Comparison of ENCODE assay signal across 11 cellular contexts in genomic region chr14:58808828-58809227, GRCh38.
A peak's percentile ranks its signal among the peaks of the same experiment; 100 is the strongest.
DNase-seq lines count a peak whose midpoint lies in the region; ATAC-seq, FAIRE-seq and TF ChIP-seq lines count a peak whose summit lies in the region.
"Had no signal": no experiment of that assay in that cellular context is flagged by ENCODE, and none has a peak within 500 bp of the region (broad histone marks: within the 10 kb centered on the region; RNA-seq: fewer than 3 reads in every experiment).

No MANE protein-coding gene starts in this region.

- no peak for TF ChIP-seq CTCF in osteocyte (IDR thresholded peaks at IDR 0.05)
- no peak for TF ChIP-seq CTCF in GM13976 (IDR thresholded peaks at IDR 0.05; ENCODE audit: borderline replicate concordance, control extremely low read depth, extremely low read depth, insufficient read depth, missing control alignments)

- DNase-seq in DMS53 treated with DMSO at 0.1 percent for 48 hours (lab: John Stamatoyannopoulos, UW; ENCODE audit: unreplicated experiment) (peak; percentile 63), NCI-H2029 (lab: John Stamatoyannopoulos, UW) (peak; percentile 76), dedifferentiated amniotic fluid mesenchymal stem cell (ENCODE audit: extremely low spot score) (peak; percentile 59), osteocyte (ENCODE audit: extremely low spot score, unreplicated experiment) (no peak), GM12891 (ENCODE audit: insufficient read length, low spot score) (no peak), GM13976 (ENCODE audit: low spot score) (no peak)
- no peak for DNase-seq in activated CD4-positive, CD25-positive, alpha-beta regulatory T cell (lab: John Stamatoyannopoulos, UW)
- DNase-seq: activated CD8-positive, alpha-beta memory T cell treated with anti-CD3 and anti-CD28 coated beads, Interleukin-2, amount 10 ng/mL, durations not matched to agents 7 days and 5 days; psoas muscle had no signal

- H3K27me3 Mint-ChIP-seq in osteocyte (ENCODE audit: unreplicated experiment) = peaks cover 3% of the 10 kb centered on the region

- peak overlapping the region; percentile 65 for H3K27ac Mint-ChIP-seq in osteocyte (ENCODE audit: unreplicated experiment)
- H3K27ac Mint-ChIP-seq: activated CD8-positive, alpha-beta memory T cell treated with anti-CD3 and anti-CD28 coated beads, Interleukin-2, amount 10 ng/mL, durations not matched to agents 7 days and 5 days had no signal

- H3K36me3 Mint-ChIP-seq in osteocyte (ENCODE audit: unreplicated experiment) = no peaks in the 10 kb centered on the region
- H3K36me3 Mint-ChIP-seq: activated CD8-positive, alpha-beta memory T cell treated with anti-CD3 and anti-CD28 coated beads, Interleukin-2, amount 10 ng/mL, durations not matched to agents 7 days and 5 days had no signal

- H3K9me3 Mint-ChIP-seq in osteocyte (ENCODE audit: unreplicated experiment) = peaks cover 12% of the 10 kb centered on the region

- FAIRE-seq in GM12891 (lab: Jason Lieb, UNC) = no peak
- FAIRE-seq: K562 had no signal

- peaks cover 55% of the 10 kb centered on the region for H3K4me1 Mint-ChIP-seq in osteocyte (ENCODE audit: unreplicated experiment)
- H3K4me1 Mint-ChIP-seq: activated CD8-positive, alpha-beta memory T cell treated with anti-CD3 and anti-CD28 coated beads, Interleukin-2, amount 10 ng/mL, durations not matched to agents 7 days and 5 days had no signal

- in situ Hi-C loops in GM13976 (cut with MboI; ENCODE audit: low sequenced_read_pairs, unreplicated experiment) = no loop called here

- ATAC-seq in GM19463 (IDR thresholded peaks at IDR 0.05; ENCODE audit: unreplicated experiment) = no peak
- ATAC-seq: activated CD8-positive, alpha-beta memory T cell treated with anti-CD3 and anti-CD28 coated beads, Interleukin-2, amount 10 ng/mL, durations not matched to agents 7 days and 5 days; K562; psoas muscle had no signal

- TF ChIP-seq POLR2A in GM12891 (IDR thresholded peaks at IDR 0.05; ENCODE audit: low read depth, low read length) = no peak

- no peak overlapping the region for H3K4me3 Mint-ChIP-seq in osteocyte (ENCODE audit: unreplicated experiment)
- H3K4me3 Mint-ChIP-seq: activated CD8-positive, alpha-beta memory T cell treated with anti-CD3 and anti-CD28 coated beads, Interleukin-2, amount 10 ng/mL, durations not matched to agents 7 days and 5 days had no signal

TF ChIP-seq in GM12891, 5 proteins besides CTCF, POLR2A, EP300 and RAD21:
- no peak for TF ChIP-seq POU2F2 (IDR thresholded peaks at IDR 0.05; ENCODE audit: low read depth, low read length)
- TF ChIP-seq TAF1 (IDR thresholded peaks at IDR 0.05; ENCODE audit: low read depth, low read length) = no peak
- no peak for TF ChIP-seq PAX5 (IDR thresholded peaks at IDR 0.05; ENCODE audit: insufficient read depth, low read length, severe bottlenecking)
- TF ChIP-seq POLR2AphosphoS5 (IDR thresholded peaks at IDR 0.05; ENCODE audit: low read depth, low read length) = no peak
- no peak for TF ChIP-seq SPI1 (IDR thresholded peaks at IDR 0.05; ENCODE audit: low read depth, low read length)
TF ChIP-seq in GM12891: peak in this region for 0.

Comparison
In these comparisons a context has a peak if more than half of its experiments do, and no peak if none do; other contexts are left out.
1. DNase-seq: peak in DMS53 treated with DMSO at 0.1 percent for 48 hours (single experiment), NCI-H2029 (single experiment) and dedifferentiated amniotic fluid mesenchymal stem cell (single experiment); none in osteocyte (single experiment), GM12891 (single experiment), activated CD4-positive, CD25-positive, alpha-beta regulatory T cell (0 of 4) and GM13976 (single experiment).